Comparison of ENCODE assay signal across 8 cellular contexts in the genomic region with DNA sequence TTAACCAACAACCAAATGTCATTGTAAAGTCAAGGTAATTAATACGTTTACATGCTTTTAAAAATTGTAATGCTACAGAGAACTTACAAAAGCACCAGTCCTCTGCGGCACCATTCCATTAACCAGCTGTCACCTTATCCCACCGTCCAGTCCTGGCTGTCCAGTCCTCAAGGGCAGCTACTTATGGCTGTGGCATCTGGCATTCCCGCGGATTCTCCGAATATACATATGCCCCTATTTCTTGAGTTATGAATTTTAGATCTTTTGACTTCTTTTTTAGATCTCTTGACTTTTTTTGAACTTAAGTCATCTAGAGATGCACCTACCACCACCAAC. TPM values are rescaled to one million over a fixed set of nuclear protein-coding genes. Genes with fewer than 3 reads are reported as not detected.
A peak's percentile ranks its signal among the peaks of the same experiment; 100 is the strongest.
DNase-seq lines count a peak whose midpoint lies in the region; ATAC-seq and TF ChIP-seq lines count a peak whose summit lies in the region.

No MANE protein-coding gene starts in this region.

- intact Hi-C loops in activated CD4-positive, alpha-beta T cell treated with anti-CD3 and anti-CD28 coated beads for 36 hours (cut with DNase I, micrococcal nuclease) = loop anchor here (1.0 to 5.0 kb wide), 6 partner anchors 180 to 1232 kb away; a partner anchor contains a TSS
- intact Hi-C loops in ascending aorta (cut with DNase I) = loop anchor here (2.0 to 5.0 kb wide), 4 partner anchors 104 to 181 kb away; a partner anchor contains a TSS
- intact Hi-C loops in left lung (cut with DNase I) = no loop called here

- H3K9me3 ChIP-seq in ascending aorta (no peaks in the 10 kb centered on the region), left lung (no peaks in the 10 kb centered on the region), tibial nerve (no peaks in the 10 kb centered on the region)

- peaks cover 3 to 8% of the 10 kb centered on the region in 2 donors for H3K4me1 ChIP-seq in ascending aorta
- H3K4me1 ChIP-seq in left lung = peaks cover 13 to 24% of the 10 kb centered on the region in 2 donors
- peaks cover 0 to 27% (median 5%) of the 10 kb centered on the region in 4 donors for H3K4me1 ChIP-seq in tibial nerve

- POLR2A ChIA-PET in activated CD4-positive, alpha-beta T cell treated with anti-CD3 and anti-CD28 coated beads for 36 hours (lab: Charles Lee) = no interaction called here

- 11 to 15% methylated on average over 6 of the region's 6 CpGs for WGBS in tibial nerve, 2 donors

- ATAC-seq in activated CD4-positive, alpha-beta T cell treated with anti-CD3 and anti-CD28 coated beads for 36 hours = no peak
- ATAC-seq in left lung (peak; percentile 9), HG03280 (IDR thresholded peaks at IDR 0.05; ENCODE audit: unreplicated experiment) (no peak), GM19324 (IDR thresholded peaks at IDR 0.05; ENCODE audit: low FRiP score, unreplicated experiment) (no peak)

- no peaks in the 10 kb centered on the region for H3K9me3 Mint-ChIP-seq in activated CD4-positive, alpha-beta T cell treated with anti-CD3 and anti-CD28 coated beads for 36 hours (ENCODE audit: low read depth)

- H3K4me3 ChIP-seq in ascending aorta = peak overlapping the region; percentile 76 to 98
- peak overlapping the region; percentile 79 to 86 for H3K4me3 ChIP-seq in left lung
- H3K4me3 ChIP-seq in tibial nerve = peak overlapping the region; percentile 33 to 98 (median 89)

- no peaks in the 10 kb centered on the region for H3K36me3 ChIP-seq in ascending aorta
- no peaks in the 10 kb centered on the region for H3K36me3 ChIP-seq in left lung
- H3K36me3 ChIP-seq in tibial nerve = no peaks in the 10 kb centered on the region

- H3K27ac ChIP-seq in ascending aorta (no peak overlapping the region), left lung (no peak overlapping the region), tibial nerve (peak overlapping the region in 1 of 4 donors; percentile 89)

- H3K4me1 Mint-ChIP-seq in activated CD4-positive, alpha-beta T cell treated with anti-CD3 and anti-CD28 coated beads for 36 hours = peaks cover 16% of the 10 kb centered on the region

- no peak for DNase-seq in activated CD4-positive, alpha-beta T cell treated with anti-CD3 and anti-CD28 coated beads for 36 hours
- DNase-seq in activated CD4-positive, alpha-beta T cell treated with anti-CD3 and anti-CD28 coated beads, Interleukin-2, amount 50 U/mL, for 48 hours = no peak
- DNase-seq in ascending aorta (ENCODE audit: low spot score in 2 of 2) (no peak), left lung (no peak), tibial nerve (ENCODE audit: low spot score in 2 of 2) (no peak)
- no peak for DNase-seq in activated CD8-positive, alpha-beta memory T cell treated with anti-CD3 and anti-CD28 coated beads, Interleukin-2, amount 50 U/mL, for 4 hours

- H3K27me3 Mint-ChIP-seq in activated CD4-positive, alpha-beta T cell treated with anti-CD3 and anti-CD28 coated beads for 36 hours = no peaks in the 10 kb centered on the region

- TF ChIP-seq EP300 in tibial nerve (IDR thresholded peaks at IDR 0.05) = no peak

- H3K27me3 ChIP-seq in ascending aorta (no peaks in the 10 kb centered on the region), left lung (no peaks in the 10 kb centered on the region), tibial nerve (no peaks in the 10 kb centered on the region)

- H3K27ac Mint-ChIP-seq in activated CD4-positive, alpha-beta T cell treated with anti-CD3 and anti-CD28 coated beads for 36 hours = peak overlapping the region; percentile 58

- H3K36me3 Mint-ChIP-seq in activated CD4-positive, alpha-beta T cell treated with anti-CD3 and anti-CD28 coated beads for 36 hours (ENCODE audit: low read depth) = no peaks in the 10 kb centered on the region

- peak overlapping the region; percentile 72 for H3K4me3 Mint-ChIP-seq in activated CD4-positive, alpha-beta T cell treated with anti-CD3 and anti-CD28 coated beads for 36 hours

- CTCF ChIA-PET in activated CD4-positive, alpha-beta T cell treated with anti-CD3 and anti-CD28 coated beads for 36 hours (lab: Charles Lee) = no interaction called here

- TF ChIP-seq CTCF in ascending aorta (IDR thresholded peaks at IDR 0.05) = no peak
- no peak for TF ChIP-seq CTCF in left lung (IDR thresholded peaks at IDR 0.05)
- TF ChIP-seq CTCF in tibial nerve (IDR thresholded peaks at IDR 0.05) = no peak

- no peak for TF ChIP-seq POLR2A in tibial nerve (IDR thresholded peaks at IDR 0.05)

RNA-seq across cellular contexts. Expression of a gene that starts 0.4 kb away (rescaled TPM):
- total RNA-seq in activated CD4-positive, alpha-beta T cell treated with anti-CD3 and anti-CD28 coated beads for 36 hours = 1 to 10 TPM; 8.3 to 8.6 TPM
- total RNA-seq in ascending aorta (14.5 TPM), left lung (10 to 100 TPM; 15.3 to 15.5 TPM), tibial nerve (10 to 100 TPM; 22.2 to 39.4 (median 27.8) TPM)

Comparison
In these comparisons a context has a peak if more than half of its experiments do, and no peak if none do; other contexts are left out.
1. intact Hi-C loops: an anchor here in activated CD4-positive, alpha-beta T cell treated with anti-CD3 and anti-CD28 coated beads for 36 hours (1.0 to 5.0 kb wide) and ascending aorta (2.0 to 5.0 kb wide); none called in left lung.